ENCODE assay signal across 16 cellular contexts in the genomic region with DNA sequence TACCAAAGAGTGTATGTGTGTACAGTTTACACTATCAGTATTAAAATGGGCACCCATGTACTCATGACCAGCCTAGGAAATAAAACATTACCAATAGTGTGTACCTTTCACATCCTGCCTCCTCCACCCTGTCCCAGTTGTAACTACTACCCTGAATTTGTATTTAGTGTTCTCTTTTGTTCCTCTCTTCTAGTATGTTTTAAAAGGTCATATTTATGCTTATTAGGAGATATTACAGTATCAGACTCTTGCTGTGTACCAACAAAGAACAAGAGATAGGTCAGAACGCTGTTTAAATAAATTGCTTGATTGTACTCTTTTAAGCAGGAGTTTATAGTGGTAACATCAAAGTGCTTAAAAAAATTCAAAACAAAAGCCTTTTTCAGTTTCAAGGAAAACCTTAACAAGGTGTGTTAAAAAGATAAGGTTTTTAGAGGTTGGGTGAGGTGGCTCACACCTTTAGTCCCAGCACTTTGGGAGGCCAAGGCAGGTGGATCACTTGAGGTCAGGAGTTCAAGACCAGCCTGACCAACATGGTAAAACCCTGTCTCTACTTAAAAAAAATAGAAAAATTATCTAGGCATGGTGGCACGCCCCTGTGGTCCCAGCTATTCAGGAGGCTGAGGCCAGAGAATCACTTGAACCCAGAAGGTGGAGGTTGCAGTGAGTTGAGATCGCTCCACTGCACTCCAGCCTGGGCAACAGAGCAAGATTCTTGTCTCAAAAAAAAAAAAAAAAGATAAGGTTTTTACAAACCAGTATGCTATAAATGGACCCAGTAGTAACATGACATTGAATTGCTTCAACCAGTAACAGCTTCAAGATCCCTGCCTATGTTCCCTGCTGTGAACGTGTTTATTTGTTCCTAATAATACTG. TPM values are rescaled to one million over a fixed set of nuclear protein-coding genes. Genes with fewer than 3 reads are reported as not detected.
DNase-seq lines count a peak whose midpoint lies in the region; ATAC-seq, FAIRE-seq and TF ChIP-seq lines count a peak whose summit lies in the region.
"Had no signal": no experiment of that assay in that cellular context is flagged by ENCODE, and none has a peak within 500 bp of the region (broad histone marks: within the 10 kb centered on the region; RNA-seq: fewer than 3 reads in every experiment).

No MANE protein-coding gene starts in this region.

- H3K27ac ChIP-seq in KOPT-K1 (ENCODE audit: low read depth, low read length, poor library complexity, severe bottlenecking) (peak overlapping the region; percentile 34), left ventricle myocardium inferior (replicated peaks) (peak overlapping the region; percentile 36), smooth muscle cell (ENCODE audit: low read depth) (peak overlapping the region; percentile 77), left lung (no peak overlapping the region), mammary epithelial cell (ENCODE audit: insufficient read depth, low read depth, low read length) (no peak overlapping the region)

- no peaks in the 10 kb centered on the region for H3K27me3 ChIP-seq in left ventricle myocardium inferior (ENCODE audit: low read depth)
- no peaks in the 10 kb centered on the region for H3K27me3 ChIP-seq in smooth muscle cell (ENCODE audit: low read depth)
- no peaks in the 10 kb centered on the region for H3K27me3 ChIP-seq in left lung
- H3K27me3 ChIP-seq in mammary epithelial cell (ENCODE audit: insufficient read depth, low read length), result no peaks in the 10 kb centered on the region

- H4K20me1 ChIP-seq in smooth muscle cell (ENCODE audit: low read depth), result peaks cover 100% of the 10 kb centered on the region
- H4K20me1 ChIP-seq in mammary epithelial cell (ENCODE audit: insufficient read depth, low read length), result no peaks in the 10 kb centered on the region

- TF ChIP-seq CTCF in left ventricle myocardium inferior (IDR thresholded peaks at IDR 0.05; ENCODE audit: borderline replicate concordance) (no peak), smooth muscle cell (IDR thresholded peaks at IDR 0.05; ENCODE audit: borderline replicate concordance, insufficient read depth, poor library complexity, severe bottlenecking) (no peak), left lung (IDR thresholded peaks at IDR 0.05) (no peak), mammary epithelial cell (conservative IDR thresholded peaks at IDR 0.05 in 1 of 2, IDR thresholded peaks at IDR 0.05 in 1 of 2; ENCODE audit: extremely low read depth in 1 of 2, insufficient read depth in 1 of 2, low read depth in 1 of 2, low read length in 2 of 2) (no peak)

- H3K36me3 ChIP-seq in KOPT-K1 (ENCODE audit: insufficient read depth, low read length), result no peaks in the 10 kb centered on the region
- no peaks in the 10 kb centered on the region for H3K36me3 ChIP-seq in left ventricle myocardium inferior
- H3K36me3 ChIP-seq in smooth muscle cell (ENCODE audit: low read depth), result no peaks in the 10 kb centered on the region
- no peaks in the 10 kb centered on the region for H3K36me3 ChIP-seq in left lung
- no peaks in the 10 kb centered on the region for H3K36me3 ChIP-seq in mammary epithelial cell (ENCODE audit: insufficient read depth, low read length)

- DNase-seq in GM18507 (ENCODE audit: extremely low spot score, insufficient read length, low read depth) (no peak), left ventricle myocardium inferior (no peak), smooth muscle cell (lab: John Stamatoyannopoulos, UW; ENCODE audit: unreplicated experiment) (no peak), left lung (no peak), mammary epithelial cell (no peak)
- DNase-seq in stimulated activated CD4-positive, alpha-beta T cell treated with anti-CD3 and anti-CD28 coated beads, Interleukin-1b, Interleukin-23, amount 100 ng/mL, for 48 hours, result no peak
- DNase-seq: DMS79 treated with DMSO at 0.1 percent for 48 hours, HCEC 1CT, MV-4-11, NCI-H1417, NCI-H2029 treated with DMSO at 0.1 percent for 48 hours, NCI-H510A, NCI-H774 had no signal

- H3K9ac ChIP-seq in smooth muscle cell (ENCODE audit: low read depth) (peak overlapping the region; percentile 7), mammary epithelial cell (ENCODE audit: insufficient read depth, low read length) (no peak overlapping the region)

- H3K9me3 ChIP-seq in KOPT-K1 (ENCODE audit: insufficient read depth, low read length, poor library complexity, severe bottlenecking), result no peaks in the 10 kb centered on the region
- H3K9me3 ChIP-seq in left ventricle myocardium inferior (replicated peaks), result no peaks in the 10 kb centered on the region
- H3K9me3 ChIP-seq in smooth muscle cell (replicated peaks; ENCODE audit: low read depth), result no peaks in the 10 kb centered on the region
- no peaks in the 10 kb centered on the region for H3K9me3 ChIP-seq in left lung
- H3K9me3 ChIP-seq in mammary epithelial cell (replicated peaks; ENCODE audit: insufficient read depth, low read length), result no peaks in the 10 kb centered on the region

- H3K4me1 ChIP-seq in left ventricle myocardium inferior, result peaks cover 65% of the 10 kb centered on the region
- H3K4me1 ChIP-seq in smooth muscle cell (ENCODE audit: low read depth), result peaks cover 19% of the 10 kb centered on the region
- peaks cover 9 to 23% of the 10 kb centered on the region in 2 donors for H3K4me1 ChIP-seq in left lung
- peaks cover 24% of the 10 kb centered on the region for H3K4me1 ChIP-seq in mammary epithelial cell (ENCODE audit: insufficient read depth, low read length)

- H3K4me2 ChIP-seq in smooth muscle cell (peak overlapping the region; percentile 57), mammary epithelial cell (ENCODE audit: insufficient read depth, low read depth, low read length) (no peak overlapping the region)

- dilution Hi-C loops in mammary epithelial cell (cut with HindIII; ENCODE audit: low sequenced_read_pairs), result no loop called here

- peak; percentile 15 for FAIRE-seq in GM18507 (lab: Jason Lieb, UNC)
- FAIRE-seq: G401.6 had no signal

- H3K79me2 ChIP-seq in smooth muscle cell (ENCODE audit: low read depth) (peaks cover 96% of the 10 kb centered on the region), mammary epithelial cell (ENCODE audit: insufficient read depth, low read length) (peaks cover 99% of the 10 kb centered on the region)

- H2AFZ ChIP-seq in smooth muscle cell (ENCODE audit: low read depth), result no peak overlapping the region
- H2AFZ ChIP-seq in mammary epithelial cell (ENCODE audit: low read depth, low read length), result no peak overlapping the region

- in situ Hi-C loops in mammary epithelial cell (cut with MboI; ENCODE audit: low sequenced_read_pairs in 2 of 2), result no loop called here

- no peak for ATAC-seq in left lung
- no peak for ATAC-seq in HG03460 (IDR thresholded peaks at IDR 0.05; ENCODE audit: unreplicated experiment)

- peaks cover 10% of the 10 kb centered on the region for H3F3A ChIP-seq in smooth muscle cell (ENCODE audit: low read depth)

- 87% methylated on average over 4 of the region's 4 CpGs for whole genome bisulfite sequencing in smooth muscle cell (ENCODE audit: low lambda C conversion rate)
- 95% methylated on average over 4 of the region's 4 CpGs for WGBS in mammary epithelial cell (ENCODE audit: low coverage, missing lambda C conversion rate)

- intact Hi-C loops in left ventricle myocardium inferior (cut with micrococcal nuclease) (no loop called here), left lung (cut with DNase I) (no loop called here), mammary epithelial cell (cut with micrococcal nuclease) (no loop called here)

- CTCF ChIA-PET in mammary epithelial cell (lab: Charles Lee; ENCODE audit: low non-redundant PET), result no interaction called here

- BruUV-seq in mammary epithelial cell (replicated peaks; lab: Mats Ljungman, UMichigan), result no TSS peak

- H3K4me3 ChIP-seq in left ventricle myocardium inferior (no peak overlapping the region), smooth muscle cell (no peak overlapping the region), left lung (no peak overlapping the region), mammary epithelial cell (replicated peaks in 1 of 3; ENCODE audit: insufficient read depth in 1 of 3, low read depth in 2 of 3, low read length in 3 of 3) (no peak overlapping the region)

RNA-seq across cellular contexts. Expression of a gene that starts 35.9 kb away (rescaled TPM):
- total RNA-seq in left ventricle myocardium inferior, result 28.9 TPM
- 250 and 264 TPM in 2 replicates for total RNA-seq in smooth muscle cell
- polyA plus RNA-seq in smooth muscle cell, result 276 and 303 TPM in 2 replicates
- total RNA-seq in left lung, result 100 to 1,000 TPM; 135 to 148 TPM
- 100 to 1,000 TPM; 148 to 227 TPM for total RNA-seq in mammary epithelial cell
- polyA plus RNA-seq in mammary epithelial cell, result 107 TPM
- 148 TPM for polyA minus RNA-seq in mammary epithelial cell

Comparison
In these comparisons a context has a peak if more than half of its experiments do, and no peak if none do; other contexts are left out.
1. H3K27ac ChIP-seq: peak in KOPT-K1 (single experiment), left ventricle myocardium inferior (single experiment) and smooth muscle cell (single experiment); none in left lung (0 of 2) and mammary epithelial cell (single experiment).